In the genomic region with DNA sequence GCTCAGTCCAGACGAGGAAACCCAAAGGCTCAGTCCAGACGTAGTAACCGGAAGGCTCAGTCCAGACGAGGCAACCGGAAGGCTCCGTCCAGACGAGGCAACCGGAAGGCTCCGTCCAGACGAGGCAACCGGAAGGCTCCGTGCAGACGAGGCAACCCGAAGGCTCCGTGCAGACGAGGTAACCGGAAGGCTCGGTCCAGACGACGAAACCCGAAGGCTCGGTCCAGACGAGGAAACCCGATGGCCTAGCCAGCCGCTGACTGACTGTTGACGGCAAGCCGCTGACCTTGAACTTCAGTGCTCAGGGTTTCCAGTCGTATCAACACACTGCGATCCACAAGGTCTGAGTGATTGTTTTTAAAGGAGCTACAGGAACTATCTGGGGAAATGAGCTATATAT, we compare ENCODE assay signal across 31 cellular contexts.
DNase-seq lines count a peak whose midpoint lies in the region; ATAC-seq, FAIRE-seq and TF ChIP-seq lines count a peak whose summit lies in the region.
"Had no signal": no experiment of that assay in that cellular context is flagged by ENCODE, and none has a peak within 500 bp of the region (broad histone marks: within the 10 kb centered on the region; RNA-seq: fewer than 3 reads in every experiment).

No MANE protein-coding gene starts in this region.

- H3K36me3 ChIP-seq in K562 (ENCODE audit: control insufficient read depth, insufficient read depth, low read length) (no peaks in the 10 kb centered on the region), testis (ENCODE audit: low read depth, missing control alignments) (no peaks in the 10 kb centered on the region), sigmoid colon (no peaks in the 10 kb centered on the region)
- H3K36me3 ChIP-seq: BE2C; BLaER1; BLaER1 treated with 17β-estradiol and CSF1 and Interleukin-3, amounts not matched to agents 10 nM and 100 nM had no signal

- no peak for ATAC-seq in K562
- ATAC-seq: A549; CD8-positive, alpha-beta T cell had no signal

- H3K4me1 ChIP-seq in K562 (replicated peaks in 1 of 2; ENCODE audit: control insufficient read depth in 2 of 2, insufficient read depth in 2 of 2, low read length in 2 of 2) (no peaks in the 10 kb centered on the region), testis (no peaks in the 10 kb centered on the region), sigmoid colon (no peaks in the 10 kb centered on the region)
- H3K4me1 ChIP-seq: A549; BE2C; BLaER1; BLaER1 treated with 17β-estradiol and CSF1 and Interleukin-3, amounts not matched to agents 10 nM and 100 nM; Caco-2 had no signal

- DNase-seq in K562 (ENCODE audit: extremely low read depth in 1 of 4, low spot score in 3 of 4) (no peak), islet precursor cell (peak; percentile 31), testis (peak; percentile 26), DMS153 (lab: John Stamatoyannopoulos, UW) (no peak), sigmoid colon (no peak), NCI-H1436 (lab: John Stamatoyannopoulos, UW) (no peak)
- DNase-seq: 8988T; ACHN; AML-193; BE2C; C1 segment of cervical spinal cord; Caco-2; Calu3; CD4-positive, alpha-beta memory T cell; CD4-positive, alpha-beta T cell; CD4-positive, CD25-positive, alpha-beta regulatory T cell; CD8-positive, alpha-beta memory T cell; CD8-positive, alpha-beta T cell; COR-L47; DMS 273 treated with DMSO at 0.1 percent for 48 hours; DMS53; DMS79; DMS79 treated with DMSO at 0.1 percent for 48 hours; DND-41; EL had no signal

- H3K4me2 ChIP-seq in K562 (ENCODE audit: insufficient read depth, low read length), result no peak overlapping the region
- H3K4me2 ChIP-seq: A549; BLaER1; BLaER1 treated with 17β-estradiol and CSF1 and Interleukin-3, amounts not matched to agents 10 nM and 100 nM had no signal

- H3K27me3 ChIP-seq in K562 (ENCODE audit: control insufficient read depth in 2 of 2, insufficient read depth in 2 of 2, low read length in 2 of 2) (peaks cover 2 to 10% of the 10 kb centered on the region in 2 experiments; a peak in 2 of 5 replicates), testis (no peaks in the 10 kb centered on the region), sigmoid colon (no peaks in the 10 kb centered on the region)
- H3K27me3 ChIP-seq: BE2C; BLaER1; BLaER1 treated with 17β-estradiol and CSF1 and Interleukin-3, amounts not matched to agents 10 nM and 100 nM had no signal

- 8% methylated on average over 29 of the region's 29 CpGs for WGBS in K562 (ENCODE audit: insufficient coverage, low coverage, missing lambda C conversion rate)
- WGBS in testis, 2 donors, result 80 to 81% methylated on average over 29 of the region's 29 CpGs
- WGBS in sigmoid colon, 2 donors, result 86 to 92% methylated on average over 29 of the region's 29 CpGs

- BruUV-seq in K562 (replicated peaks; lab: Mats Ljungman, UMichigan), result no TSS peak

- no peaks in the 10 kb centered on the region for H4K20me1 ChIP-seq in K562 (replicated peaks; ENCODE audit: control insufficient read depth, insufficient read depth, low read length)
- H4K20me1 ChIP-seq: BLaER1; BLaER1 treated with 17β-estradiol and CSF1 and Interleukin-3, amounts not matched to agents 10 nM and 100 nM had no signal

- no peaks in the 10 kb centered on the region for H3K79me2 ChIP-seq in K562 (ENCODE audit: control insufficient read depth, insufficient read depth, low read length)

- in situ Hi-C loops in K562 (cut with MboI), result no loop called here

- TF ChIP-seq EP300 in K562 (IDR thresholded peaks at IDR 0.05; ENCODE audit: low read length) (no peak), sigmoid colon (IDR thresholded peaks at IDR 0.05) (no peak)

- no peaks in the 10 kb centered on the region for H3K9me3 ChIP-seq in K562 (replicated peaks; ENCODE audit: control insufficient read depth, insufficient read depth, low read depth, low read length)
- no peaks in the 10 kb centered on the region for H3K9me3 ChIP-seq in testis
- H3K9me3 ChIP-seq in sigmoid colon, result no peaks in the 10 kb centered on the region
- H3K9me3 ChIP-seq: A549; BE2C; BLaER1; BLaER1 treated with 17β-estradiol and CSF1 and Interleukin-3, amounts not matched to agents 10 nM and 100 nM; Caco-2 had no signal

- POLR2A ChIA-PET in K562 (lab: Yijun Ruan, JAX), result no interaction called here

- no peaks in the 10 kb centered on the region for H3K9me1 ChIP-seq in K562 (ENCODE audit: control insufficient read depth, insufficient read depth, low read length)

- H3K9ac ChIP-seq in K562 (ENCODE audit: insufficient read depth in 1 of 2, low read depth in 2 of 2, low read length in 2 of 2), result no peak overlapping the region
- H3K9ac ChIP-seq: BLaER1; BLaER1 treated with 17β-estradiol and CSF1 and Interleukin-3, amounts not matched to agents 10 nM and 100 nM had no signal

- H2AFZ ChIP-seq in K562 (ENCODE audit: low read depth, low read length), result no peak overlapping the region

- H3K27ac ChIP-seq in K562 (ENCODE audit: extremely low read depth, low read depth, low read length) (no peak overlapping the region), testis (no peak overlapping the region), sigmoid colon (no peak overlapping the region)
- H3K27ac ChIP-seq: 22Rv1; A549; BLaER1; BLaER1 treated with 17β-estradiol and CSF1 and Interleukin-3, amounts not matched to agents 10 nM and 100 nM; C4-2B had no signal

- no peak for FAIRE-seq in K562 (lab: Jason Lieb, UNC)
- FAIRE-seq: A549, D721Med had no signal

- TF ChIP-seq CTCF in K562 (IDR thresholded peaks at IDR 0.05 in 2 of 3, conservative IDR thresholded peaks at IDR 0.05 in 1 of 3; ENCODE audit: insufficient read depth in 2 of 3, low read depth in 1 of 3, low read length in 3 of 3), result no peak
- no peak for TF ChIP-seq CTCF in testis (IDR thresholded peaks at IDR 0.05)
- TF ChIP-seq CTCF in sigmoid colon (IDR thresholded peaks at IDR 0.05), result no peak

- intact Hi-C loops in K562 (cut with micrococcal nuclease) (no loop called here), testis (cut with DNase I; ENCODE audit: low total_unique reads) (no loop called here), sigmoid colon (cut with DNase I) (no loop called here)

- no peak for TF ChIP-seq POLR2A in K562 (conservative IDR thresholded peaks at IDR 0.05)
- TF ChIP-seq POLR2A in testis (IDR thresholded peaks at IDR 0.05), result no peak
- TF ChIP-seq POLR2A in sigmoid colon (IDR thresholded peaks at IDR 0.05), result no peak

- CTCF ChIA-PET in K562 (lab: Yijun Ruan, JAX; ENCODE audit: low intra/inter-chr PET ratio), result no interaction called here

- H3K4me3 ChIP-seq in K562 (no peak overlapping the region), testis (no peak overlapping the region), sigmoid colon (no peak overlapping the region)
- H3K4me3 ChIP-seq: A549; BLaER1; BLaER1 treated with 17β-estradiol and CSF1 and Interleukin-3, amounts not matched to agents 10 nM and 100 nM had no signal

- no peak for TF ChIP-seq RAD21 in K562 (CRISPR knock-in tag; conservative IDR thresholded peaks at IDR 0.05 in 1 of 2, IDR thresholded peaks at IDR 0.05 in 1 of 2)

TF ChIP-seq in K562, 482 proteins besides CTCF, POLR2A, EP300 and RAD21 (continues in another document):
- TF ChIP-seq GABPA (tag; conservative IDR thresholded peaks at IDR 0.05; ENCODE audit: low read depth), result peak; percentile 61

Comparison
In these comparisons a context has a peak if more than half of its experiments do, and no peak if none do; other contexts are left out.
1. DNase-seq: peak in islet precursor cell (single experiment) and testis (single experiment); none in K562 (0 of 4), DMS153 (single experiment), sigmoid colon (single experiment) and NCI-H1436 (single experiment).